ENCODE assay signal across 8 cellular contexts in the genomic region with DNA sequence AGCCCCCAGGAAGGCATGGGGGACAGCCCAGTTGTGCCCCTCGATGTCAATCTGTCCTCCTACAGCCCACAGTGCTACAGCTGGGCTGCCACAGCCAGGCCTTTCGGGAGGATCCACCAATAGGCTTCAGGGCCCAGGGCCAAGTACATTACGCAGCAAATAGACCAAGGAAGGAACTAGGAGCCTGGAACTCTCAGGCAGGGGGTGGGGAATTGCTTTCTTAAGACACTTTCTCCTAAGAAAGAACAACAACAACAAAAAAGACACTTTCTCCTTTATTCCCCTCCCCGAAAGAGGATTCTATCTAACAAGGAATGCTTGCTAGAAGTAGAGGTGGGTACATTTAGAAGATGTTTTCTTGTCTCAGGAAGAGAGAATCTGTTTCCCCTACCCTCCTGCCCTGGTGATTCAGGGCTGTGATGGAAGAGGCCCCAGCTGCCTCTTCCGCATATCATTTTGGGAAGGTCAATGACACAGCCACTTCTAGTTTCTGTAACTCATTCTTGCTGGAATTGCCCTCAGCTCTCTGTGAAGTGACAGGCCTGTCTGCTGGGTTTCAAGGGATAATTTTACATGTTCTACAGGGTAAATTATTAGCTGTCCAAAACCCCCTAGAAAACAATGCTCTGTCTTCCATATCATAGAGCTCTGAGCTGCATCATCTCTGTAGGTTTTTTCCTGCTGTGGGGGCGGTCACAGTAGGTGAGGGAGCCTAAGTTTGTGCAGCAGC. TPM values are rescaled to one million over a fixed set of nuclear protein-coding genes. Genes with fewer than 3 reads are reported as not detected.
DNase-seq lines count a peak whose midpoint lies in the region; ATAC-seq and TF ChIP-seq lines count a peak whose summit lies in the region.

No MANE protein-coding gene starts in this region.

- TF ChIP-seq CTCF in GM12865 (IDR thresholded peaks at IDR 0.05; ENCODE audit: insufficient read depth, low read depth, low read length, missing control alignments) (no peak), breast epithelium (IDR thresholded peaks at IDR 0.05) (no peak), right lobe of liver (IDR thresholded peaks at IDR 0.05) (no peak)

- peak overlapping the region; percentile 98 to 99 for H3K27ac ChIP-seq in breast epithelium
- peak overlapping the region; percentile 94 to 100 (median 94) for H3K27ac ChIP-seq in right lobe of liver
- H3K27ac ChIP-seq in substantia nigra (ENCODE audit: low read depth, low read length, poor library complexity, severe bottlenecking) = peak overlapping the region; percentile 100

- in situ Hi-C loops in ACHN (cut with HindIII; ENCODE audit: low pct_ligation_motif_present, low pct_unique_long_range_greater_than_20kb, low sequenced_read_pairs) = loop anchor here (10.0 kb wide), 1 partner anchor 68 kb away; the partner anchor contains the start of gene NEAT1

- peaks cover 31% of the 10 kb centered on the region for H3K4me1 ChIP-seq in NT2/D1 (ENCODE audit: insufficient read depth, insufficient read length)
- H3K4me1 ChIP-seq in breast epithelium = peaks cover 38 to 76% of the 10 kb centered on the region in 2 donors
- H3K4me1 ChIP-seq in right lobe of liver = peaks cover 0 to 65% (median 39%) of the 10 kb centered on the region in 4 donors

- H3K4me3 ChIP-seq in GM12865 (ENCODE audit: low read depth, low read length) (peak overlapping the region; percentile 65), NT2/D1 (ENCODE audit: insufficient read length, low read depth) (no peak overlapping the region), breast epithelium (peak overlapping the region; percentile 1 to 40 (median 6)), right lobe of liver (no peak overlapping the region)

- peak overlapping the region; percentile 21 for H3K9ac ChIP-seq in NT2/D1 (ENCODE audit: insufficient read length, low read depth)

- 32% methylated on average over 5 of the region's 6 CpGs for WGBS in right lobe of liver (ENCODE audit: insufficient coverage, low coverage, low lambda C conversion rate, missing lambda C conversion rate)

- TF ChIP-seq POLR2A in breast epithelium (IDR thresholded peaks at IDR 0.05) = peak; percentile 34
- TF ChIP-seq POLR2A in right lobe of liver (IDR thresholded peaks at IDR 0.05) = peak; percentile 64

- no peaks in the 10 kb centered on the region for H3K27me3 ChIP-seq in NT2/D1 (ENCODE audit: insufficient read depth, insufficient read length)
- H3K27me3 ChIP-seq in breast epithelium = no peaks in the 10 kb centered on the region
- H3K27me3 ChIP-seq in right lobe of liver = no peaks in the 10 kb centered on the region

- H3K36me3 ChIP-seq in NT2/D1 (ENCODE audit: insufficient read depth, insufficient read length, low read length) = no peaks in the 10 kb centered on the region
- no peaks in the 10 kb centered on the region for H3K36me3 ChIP-seq in breast epithelium
- H3K36me3 ChIP-seq in right lobe of liver = no peaks in the 10 kb centered on the region

- DNase-seq in ACHN (peak; percentile 87), GM12865 (ENCODE audit: low read depth) (peak; percentile 87), NT2/D1 (ENCODE audit: low read depth, low spot score) (no peak), breast epithelium (ENCODE audit: low spot score in 2 of 2) (peak; percentile 78 to 79), right lobe of liver (peak; percentile 74 to 75 (median 74)), substantia nigra (lab: John Stamatoyannopoulos, UW) (peak in 39 of 49 donors; percentile 33 to 81 (median 65)), T1000 (lab: John Stamatoyannopoulos, UW) (no peak)

- no peaks in the 10 kb centered on the region for H3K9me3 ChIP-seq in NT2/D1 (ENCODE audit: insufficient read depth, low read length)
- H3K9me3 ChIP-seq in breast epithelium = no peaks in the 10 kb centered on the region
- no peaks in the 10 kb centered on the region for H3K9me3 ChIP-seq in right lobe of liver

- ATAC-seq in right lobe of liver (peak in 3 of 4 donors; percentile 3 to 40 (median 12)), HG03520 (IDR thresholded peaks at IDR 0.05; ENCODE audit: unreplicated experiment) (no peak)

- intact Hi-C loops in breast epithelium (cut with DNase I; ENCODE audit: low total_unique reads) = no loop called here
- intact Hi-C loops in right lobe of liver (cut with DNase I) = no loop called here

RNA-seq across cellular contexts. Expression of gene MALAT1, which starts 6.0 kb away (rescaled TPM):
- total RNA-seq in breast epithelium = over 10,000 TPM; 14,217 to 22,312 (median 18,959) TPM
- total RNA-seq in right lobe of liver = 1,000 to 10,000 TPM; 2,716 to 5,163 (median 3,933) TPM

RNA-seq across cellular contexts. Expression of gene SCYL1, which starts 32.1 kb away (rescaled TPM):
- total RNA-seq in breast epithelium (10 to 100 TPM; 74.1 to 83.4 (median 83.2) TPM), right lobe of liver (10 to 100 TPM; 51.3 to 82.3 (median 57.0) TPM)

Comparison
In these comparisons a context has a peak if more than half of its experiments do, and no peak if none do; other contexts are left out.
1. DNase-seq: peak in ACHN (single experiment), GM12865 (single experiment), breast epithelium (2 of 2), right lobe of liver (3 of 3) and substantia nigra (39 of 49); none in NT2/D1 (single experiment) and T1000 (single experiment).
2. H3K4me3 ChIP-seq: peak in GM12865 (single experiment) and breast epithelium (3 of 3); none in NT2/D1 (single experiment) and right lobe of liver (0 of 3).
3. Peak in every context shown above with its lines, with median percentiles within 50 percentile points of each other: H3K27ac ChIP-seq.